ENCODE assay signal across 22 cellular contexts in the genomic region with DNA sequence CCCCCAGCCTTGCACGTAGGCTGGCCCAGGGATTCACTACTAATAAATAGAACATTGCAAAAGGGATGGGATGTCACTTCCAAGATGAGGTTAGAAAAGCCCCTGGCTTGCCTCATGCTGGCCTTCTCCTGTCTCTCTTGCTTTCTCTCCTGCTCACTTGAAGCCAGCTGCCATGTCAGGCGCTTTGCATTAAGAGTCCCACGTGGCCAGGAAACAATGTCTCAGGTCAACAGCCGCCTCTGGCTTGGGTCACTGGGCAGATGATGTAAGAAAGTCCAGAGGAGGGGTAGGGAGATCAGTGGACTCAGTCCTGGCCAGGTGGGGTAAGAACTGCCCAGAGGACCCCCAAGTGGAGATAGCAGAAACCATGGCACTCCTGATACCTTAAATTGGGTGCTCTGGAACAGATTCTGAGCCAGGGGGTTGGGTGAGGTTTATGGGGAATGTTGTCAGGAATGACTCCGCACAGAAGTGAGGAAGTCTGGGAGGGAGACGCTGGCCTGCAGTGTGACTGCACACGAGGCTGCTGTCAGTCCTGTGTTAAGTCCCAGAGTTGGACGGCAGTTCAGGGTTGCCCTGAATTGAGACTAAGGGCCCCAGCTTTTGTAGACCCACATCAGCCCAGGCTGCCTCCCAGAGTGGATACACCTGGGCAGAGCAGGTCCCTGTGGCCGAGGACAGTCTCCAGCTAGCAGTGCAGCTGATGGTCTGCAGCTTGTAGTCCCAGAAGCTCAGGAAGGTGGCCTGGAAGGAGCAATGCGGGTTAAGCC. TPM values are rescaled to one million over a fixed set of nuclear protein-coding genes. Genes with fewer than 3 reads are reported as not detected.
DNase-seq lines count a peak whose midpoint lies in the region; ATAC-seq and TF ChIP-seq lines count a peak whose summit lies in the region.
"Had no signal": no experiment of that assay in that cellular context is flagged by ENCODE, and none has a peak within 500 bp of the region (broad histone marks: within the 10 kb centered on the region; RNA-seq: fewer than 3 reads in every experiment).

No MANE protein-coding gene starts in this region.

- peak; percentile 11 for DNase-seq in NCI-H2196 (lab: John Stamatoyannopoulos, UW; ENCODE audit: unreplicated experiment)
- DNase-seq in NCI-H2196 treated with DMSO at 0.1 percent for 48 hours (lab: John Stamatoyannopoulos, UW; ENCODE audit: unreplicated experiment) = no peak
- peak; percentile 24 for DNase-seq in SK-MEL-5 (ENCODE audit: low read depth, low spot score)
- peak; percentile 3 for DNase-seq in fibroblast of villous mesenchyme (ENCODE audit: low read depth)
- peak; percentile 79 for DNase-seq in retina
- DNase-seq in activated T-cell treated with anti-CD3 and anti-CD28 coated beads for 4 hours = no peak
- no peak for DNase-seq in stimulated activated CD4-positive, alpha-beta T cell treated with anti-CD3 and anti-CD28 coated beads, Interleukin-4, amount 100 ng/mL, for 24 hours
- DNase-seq: 8988T; CD4-positive, alpha-beta memory T cell; GDM1; NCI-H1092 treated with DMSO at 0.1 percent for 48 hours; NCI-H1436 treated with DMSO at 0.1 percent for 48 hours; NCI-H1930; NCI-H345; NCI-H524; NCI-H774 had no signal

- in situ Hi-C loops in SK-MEL-5 (cut with HindIII; ENCODE audit: low pct_unique_long_range_greater_than_20kb, low sequenced_read_pairs) = no loop called here

- ATAC-seq in GM18519 (IDR thresholded peaks at IDR 0.05; ENCODE audit: low FRiP score, unreplicated experiment) = no peak

- H3K4me3 ChIP-seq in fibroblast of villous mesenchyme (ENCODE audit: low read depth, low read length) = no peak overlapping the region
- H3K4me3 ChIP-seq: BLaER1 treated with 17β-estradiol and CSF1 and Interleukin-3, amounts not matched to agents 10 nM and 100 nM; HAP-1; SJCRH30 had no signal

- no peak for TF ChIP-seq CTCF in fibroblast of villous mesenchyme (IDR thresholded peaks at IDR 0.05; ENCODE audit: insufficient read depth, low read depth, low read length)

RNA-seq across cellular contexts. Expression of a gene that starts 17.8 kb away (rescaled TPM):
- total RNA-seq in SK-MEL-5 (2014; rRNA removed; shearing (Covaris generic)) = not detected in 2 replicates
- not detected in 2 replicates for polyA plus RNA-seq in SK-MEL-5 (2015; cell fraction: cytosol; rRNA removed)
- polyA plus RNA-seq in SK-MEL-5 (2015; cell fraction: nucleus; rRNA removed) = not detected in 2 replicates
- total RNA-seq in fibroblast of villous mesenchyme = not detected in 2 replicates
- total RNA-seq: CD4-positive, alpha-beta memory T cell; HT1080; OCI-LY7; SJCRH30 had no signal
- polyA plus RNA-seq: CD4-positive, alpha-beta memory T cell had no signal

Comparison
In these comparisons a context has a peak if more than half of its experiments do, and no peak if none do; other contexts are left out.
1. DNase-seq: peak in NCI-H2196 (single experiment), SK-MEL-5 (single experiment), fibroblast of villous mesenchyme (single experiment) and retina (single experiment); none in NCI-H2196 treated with DMSO at 0.1 percent for 48 hours (single experiment), activated T-cell treated with anti-CD3 and anti-CD28 coated beads for 4 hours (single experiment) and stimulated activated CD4-positive, alpha-beta T cell treated with anti-CD3 and anti-CD28 coated beads, Interleukin-4, amount 100 ng/mL, for 24 hours (single experiment).